Comparison of ENCODE assay signal across 26 cellular contexts in the genomic region with DNA sequence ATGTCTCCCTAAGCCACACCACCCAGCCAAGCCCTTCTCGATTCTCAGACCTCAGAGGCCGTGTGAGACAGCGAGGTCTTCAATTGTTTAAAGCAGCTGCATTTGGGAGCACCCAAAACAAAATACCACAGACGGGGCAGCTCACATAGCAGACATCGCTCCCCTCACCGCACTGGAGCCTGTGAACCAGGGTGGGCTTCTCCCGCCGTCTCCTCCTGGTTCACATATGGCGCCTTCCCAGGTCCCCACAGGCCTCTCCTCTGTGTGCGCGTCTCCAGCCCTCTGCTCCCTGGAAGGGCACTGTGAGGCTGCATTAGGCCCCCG. TPM values are rescaled to one million over a fixed set of nuclear protein-coding genes. Genes with fewer than 3 reads are reported as not detected.
"Had no signal": no experiment of that assay in that cellular context is flagged by ENCODE, and none has a peak within 500 bp of the region (broad histone marks: within the 10 kb centered on the region; RNA-seq: fewer than 3 reads in every experiment).

No MANE protein-coding gene starts in this region.

- H3K9me3 ChIP-seq: ascending aorta, mucosa of descending colon, pancreas, psoas muscle, suprapubic skin had no signal

- H3K27me3 ChIP-seq: ascending aorta had no signal

- H3K36me3 ChIP-seq: ascending aorta, pancreas, stomach, suprapubic skin, tibial nerve had no signal

- DNase-seq: activated CD8-positive, alpha-beta memory T cell treated with anti-CD3 and anti-CD28 coated beads for 24 hours; activated CD8-positive, alpha-beta memory T cell treated with anti-CD3 and anti-CD28 coated beads, Interleukin-2, amount 50 U/mL, for 4 hours; activated T-cell treated with anti-CD3 and anti-CD28 coated beads, Interleukin-2, amount 50 U/mL, for 24 hours; central memory CD4-positive, alpha-beta T cell; dermis blood vessel endothelial cell; effector CD8-positive, alpha-beta T cell; erythroblast; mucosa of descending colon; naive thymus-derived CD8-positive, alpha-beta T cell; pancreas; psoas muscle; stimulated activated CD4-positive, alpha-beta T cell treated with anti-CD3 and anti-CD28 coated beads, Interleukin-2, amount 100 ng/mL, for 24 hours; stomach; T-cell had no signal

- H3K4me3 ChIP-seq: ascending aorta, mucosa of descending colon, pancreas, psoas muscle, skin epidermis, stomach, suprapubic skin, tibial nerve had no signal

- H3K27ac ChIP-seq: ascending aorta, foreskin keratinocyte, pancreas, psoas muscle, skin epidermis, stomach, suprapubic skin, tibial nerve had no signal

- H3K4me1 ChIP-seq: ascending aorta, foreskin keratinocyte, pancreas, psoas muscle, stomach, tibial nerve had no signal

- ATAC-seq: activated naive CD4-positive, alpha-beta T cell treated with anti-CD3 and anti-CD28 coated beads, Interleukin-2, amount 50 U/mL, for 72 hours; activated T-helper 17 cell treated with anti-CD3 and anti-CD28 coated beads, Interleukin-2, amount 50 U/mL, for 72 hours; mucosa of descending colon; naive thymus-derived CD8-positive, alpha-beta T cell; pancreas; psoas muscle; right cardiac atrium; stimulated activated memory B cell treated with anti-CD40 and anti-IgM and Interleukin-4, amounts not matched to agents 10 μg/mL and 1 μg/mL and 100 μg/mL, for 72 hours; T-cell had no signal

RNA-seq across cellular contexts. Expression of gene SSTR5, which starts 34.7 kb away (rescaled TPM):
- polyA plus RNA-seq: foreskin keratinocyte; liver; naive thymus-derived CD8-positive, alpha-beta T cell had no signal

RNA-seq across cellular contexts. Expression of gene SOX8, which starts 56.3 kb away (rescaled TPM):
- polyA plus RNA-seq: foreskin keratinocyte had no signal

RNA-seq across cellular contexts. Expression of gene C1QTNF8, which starts 58.1 kb away (rescaled TPM):
- polyA plus RNA-seq: adipose tissue; foreskin keratinocyte; liver; naive thymus-derived CD8-positive, alpha-beta T cell; psoas muscle; stomach; urinary bladder had no signal
